Comparison of ENCODE assay signal across 1 cellular context in the genomic region with DNA sequence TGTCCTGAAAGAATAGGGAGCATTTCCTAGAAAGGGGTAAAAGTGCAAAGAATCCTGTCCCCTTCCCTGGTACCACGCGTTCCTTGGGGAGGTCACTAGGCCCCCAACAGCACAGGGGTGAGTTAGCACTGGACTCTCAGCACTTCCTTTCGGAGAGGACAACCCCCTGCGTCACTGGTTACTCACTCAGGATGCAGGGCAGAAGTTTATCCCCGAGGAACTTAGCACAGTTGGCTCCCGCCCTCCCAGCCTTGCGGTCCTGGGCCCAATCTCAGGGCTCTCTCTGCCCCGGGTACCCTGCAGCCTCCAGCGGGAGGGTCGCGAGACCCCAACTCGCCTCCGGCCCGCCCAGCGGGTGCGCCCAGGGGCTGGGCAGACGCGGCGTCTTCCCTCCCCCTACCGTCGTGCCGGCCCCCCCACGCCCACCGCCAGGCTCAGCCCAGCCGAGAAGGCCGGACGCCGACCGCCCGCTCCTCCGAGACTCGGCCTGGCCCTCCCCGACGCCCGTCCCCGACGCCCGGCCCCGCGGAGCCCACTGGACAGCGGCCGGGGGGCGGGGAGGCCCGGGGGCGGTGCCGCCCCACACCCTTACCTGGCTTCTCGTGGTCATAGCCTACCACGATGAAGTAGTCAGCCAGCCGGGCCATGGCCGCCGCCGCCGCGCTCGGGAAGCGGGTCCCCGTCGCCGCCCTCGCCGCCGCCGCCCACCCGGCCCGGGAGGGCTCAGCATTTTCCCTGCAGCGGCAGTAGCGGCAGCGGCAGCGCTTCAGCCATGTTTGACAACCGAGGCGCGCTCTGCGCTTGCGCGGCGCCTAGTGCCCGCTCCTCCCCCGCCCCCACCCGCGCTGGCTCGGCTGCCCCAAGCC.
TF ChIP-seq lines count a peak whose summit lies in the region.

A gene (minus strand): TSS at position 797 of the 866 bp plus-strand sequence. CDS start 150 bp downstream, at position 647.

TF ChIP-seq in GM12878, 131 proteins besides CTCF, POLR2A, EP300 and RAD21:
- TF ChIP-seq DPF2 (IDR thresholded peaks at IDR 0.05) (peak; percentile 68; the same call in 1 of the 2 replicates), ZNF217 (IDR thresholded peaks at IDR 0.05) (0 out of 2 replicates have a peak, but pooled peaks have one; percentile 37), YY1 (IDR thresholded peaks at IDR 0.05; ENCODE audit: low read depth, low read length) (peak; percentile 88), BHLHE40 (IDR thresholded peaks at IDR 0.05; ENCODE audit: borderline replicate concordance in 1 of 2, low read depth in 2 of 2, low read length in 1 of 2) (no peak), RFX5 (IDR thresholded peaks at IDR 0.05; ENCODE audit: low read depth, low read length) (0 out of 2 replicates have a peak, but pooled peaks have one; percentile 30), BACH1 (IDR thresholded peaks at IDR 0.05; ENCODE audit: borderline replicate concordance) (peak; percentile 68; the same call in 1 of the 2 replicates), GATAD2B (conservative IDR thresholded peaks at IDR 0.05; ENCODE audit: low read depth) (peak; percentile 77; the same call in 1 of the 2 replicates), CREB1 (IDR thresholded peaks at IDR 0.05; ENCODE audit: low read depth) (peak; percentile 32; the same call in 1 of the 2 replicates), IKZF1 (conservative IDR thresholded peaks at IDR 0.05) (peak; percentile 71), SMAD5 (IDR thresholded peaks at IDR 0.05; ENCODE audit: low read depth) (no peak), RB1 (IDR thresholded peaks at IDR 0.05; ENCODE audit: borderline replicate concordance) (no peak), LARP7 (IDR thresholded peaks at IDR 0.05) (peak; percentile 76; the same call in 1 of the 2 replicates), TCF12 (IDR thresholded peaks at IDR 0.05; ENCODE audit: low read depth, low read length) (peak; percentile 26; the same call in 1 of the 2 replicates), NRF1 (conservative IDR thresholded peaks at IDR 0.05; ENCODE audit: low read depth, low read length) (peak; percentile 75), SREBF1 (IDR thresholded peaks at IDR 0.05; ENCODE audit: low read length) (no peak), ZBED1 (IDR thresholded peaks at IDR 0.05; ENCODE audit: borderline replicate concordance) (no peak), NR2F1 (conservative IDR thresholded peaks at IDR 0.05) (0 out of 2 replicates have a peak, but pooled peaks have one; percentile 15), RCOR1 (conservative IDR thresholded peaks at IDR 0.05; ENCODE audit: low read depth, low read length) (no peak)
- TF ChIP-seq, protein P1, sequence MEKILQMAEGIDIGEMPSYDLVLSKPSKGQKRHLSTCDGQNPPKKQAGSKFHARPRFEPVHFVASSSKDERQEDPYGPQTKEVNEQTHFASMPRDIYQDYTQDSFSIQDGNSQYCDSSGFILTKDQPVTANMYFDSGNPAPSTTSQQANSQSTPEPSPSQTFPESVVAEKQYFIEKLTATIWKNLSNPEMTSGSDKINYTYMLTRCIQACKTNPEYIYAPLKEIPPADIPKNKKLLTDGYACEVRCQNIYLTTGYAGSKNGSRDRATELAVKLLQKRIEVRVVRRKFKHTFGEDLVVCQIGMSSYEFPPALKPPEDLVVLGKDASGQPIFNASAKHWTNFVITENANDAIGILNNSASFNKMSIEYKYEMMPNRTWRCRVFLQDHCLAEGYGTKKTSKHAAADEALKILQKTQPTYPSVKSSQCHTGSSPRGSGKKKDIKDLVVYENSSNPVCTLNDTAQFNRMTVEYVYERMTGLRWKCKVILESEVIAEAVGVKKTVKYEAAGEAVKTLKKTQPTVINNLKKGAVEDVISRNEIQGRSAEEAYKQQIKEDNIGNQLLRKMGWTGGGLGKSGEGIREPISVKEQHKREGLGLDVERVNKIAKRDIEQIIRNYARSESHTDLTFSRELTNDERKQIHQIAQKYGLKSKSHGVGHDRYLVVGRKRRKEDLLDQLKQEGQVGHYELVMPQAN (conservative IDR thresholded peaks at IDR 0.05), result 0 out of 2 replicates have a peak, but pooled peaks have one; percentile 45
- TF ChIP-seq, protein P2, sequence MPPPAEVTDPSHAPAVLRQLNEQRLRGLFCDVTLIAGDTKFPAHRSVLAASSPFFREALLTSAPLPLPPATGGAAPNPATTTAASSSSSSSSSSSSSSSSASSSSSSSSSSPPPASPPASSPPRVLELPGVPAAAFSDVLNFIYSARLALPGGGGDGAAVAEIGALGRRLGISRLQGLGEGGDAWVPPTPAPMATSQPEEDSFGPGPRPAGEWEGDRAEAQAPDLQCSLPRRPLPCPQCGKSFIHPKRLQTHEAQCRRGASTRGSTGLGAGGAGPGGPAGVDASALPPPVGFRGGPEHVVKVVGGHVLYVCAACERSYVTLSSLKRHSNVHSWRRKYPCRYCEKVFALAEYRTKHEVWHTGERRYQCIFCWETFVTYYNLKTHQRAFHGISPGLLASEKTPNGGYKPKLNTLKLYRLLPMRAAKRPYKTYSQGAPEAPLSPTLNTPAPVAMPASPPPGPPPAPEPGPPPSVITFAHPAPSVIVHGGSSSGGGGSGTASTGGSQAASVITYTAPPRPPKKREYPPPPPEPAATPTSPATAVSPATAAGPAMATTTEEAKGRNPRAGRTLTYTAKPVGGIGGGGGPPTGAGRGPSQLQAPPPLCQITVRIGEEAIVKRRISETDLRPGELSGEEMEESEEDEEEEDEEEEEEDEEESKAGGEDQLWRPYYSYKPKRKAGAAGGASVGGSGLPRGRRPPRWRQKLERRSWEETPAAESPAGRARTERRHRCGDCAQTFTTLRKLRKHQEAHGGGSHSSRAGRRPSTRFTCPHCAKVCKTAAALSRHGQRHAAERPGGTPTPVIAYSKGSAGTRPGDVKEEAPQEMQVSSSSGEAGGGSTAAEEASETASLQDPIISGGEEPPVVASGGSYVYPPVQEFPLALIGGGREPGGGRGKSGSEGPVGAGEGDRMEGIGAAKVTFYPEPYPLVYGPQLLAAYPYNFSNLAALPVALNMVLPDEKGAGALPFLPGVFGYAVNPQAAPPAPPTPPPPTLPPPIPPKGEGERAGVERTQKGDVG (CRISPR knock-in tag; IDR thresholded peaks at IDR 0.05), result no peak
- TF ChIP-seq, protein P3, sequence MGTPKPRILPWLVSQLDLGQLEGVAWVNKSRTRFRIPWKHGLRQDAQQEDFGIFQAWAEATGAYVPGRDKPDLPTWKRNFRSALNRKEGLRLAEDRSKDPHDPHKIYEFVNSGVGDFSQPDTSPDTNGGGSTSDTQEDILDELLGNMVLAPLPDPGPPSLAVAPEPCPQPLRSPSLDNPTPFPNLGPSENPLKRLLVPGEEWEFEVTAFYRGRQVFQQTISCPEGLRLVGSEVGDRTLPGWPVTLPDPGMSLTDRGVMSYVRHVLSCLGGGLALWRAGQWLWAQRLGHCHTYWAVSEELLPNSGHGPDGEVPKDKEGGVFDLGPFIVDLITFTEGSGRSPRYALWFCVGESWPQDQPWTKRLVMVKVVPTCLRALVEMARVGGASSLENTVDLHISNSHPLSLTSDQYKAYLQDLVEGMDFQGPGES (IDR thresholded peaks at IDR 0.05), result no peak
- TF ChIP-seq, protein P4, sequence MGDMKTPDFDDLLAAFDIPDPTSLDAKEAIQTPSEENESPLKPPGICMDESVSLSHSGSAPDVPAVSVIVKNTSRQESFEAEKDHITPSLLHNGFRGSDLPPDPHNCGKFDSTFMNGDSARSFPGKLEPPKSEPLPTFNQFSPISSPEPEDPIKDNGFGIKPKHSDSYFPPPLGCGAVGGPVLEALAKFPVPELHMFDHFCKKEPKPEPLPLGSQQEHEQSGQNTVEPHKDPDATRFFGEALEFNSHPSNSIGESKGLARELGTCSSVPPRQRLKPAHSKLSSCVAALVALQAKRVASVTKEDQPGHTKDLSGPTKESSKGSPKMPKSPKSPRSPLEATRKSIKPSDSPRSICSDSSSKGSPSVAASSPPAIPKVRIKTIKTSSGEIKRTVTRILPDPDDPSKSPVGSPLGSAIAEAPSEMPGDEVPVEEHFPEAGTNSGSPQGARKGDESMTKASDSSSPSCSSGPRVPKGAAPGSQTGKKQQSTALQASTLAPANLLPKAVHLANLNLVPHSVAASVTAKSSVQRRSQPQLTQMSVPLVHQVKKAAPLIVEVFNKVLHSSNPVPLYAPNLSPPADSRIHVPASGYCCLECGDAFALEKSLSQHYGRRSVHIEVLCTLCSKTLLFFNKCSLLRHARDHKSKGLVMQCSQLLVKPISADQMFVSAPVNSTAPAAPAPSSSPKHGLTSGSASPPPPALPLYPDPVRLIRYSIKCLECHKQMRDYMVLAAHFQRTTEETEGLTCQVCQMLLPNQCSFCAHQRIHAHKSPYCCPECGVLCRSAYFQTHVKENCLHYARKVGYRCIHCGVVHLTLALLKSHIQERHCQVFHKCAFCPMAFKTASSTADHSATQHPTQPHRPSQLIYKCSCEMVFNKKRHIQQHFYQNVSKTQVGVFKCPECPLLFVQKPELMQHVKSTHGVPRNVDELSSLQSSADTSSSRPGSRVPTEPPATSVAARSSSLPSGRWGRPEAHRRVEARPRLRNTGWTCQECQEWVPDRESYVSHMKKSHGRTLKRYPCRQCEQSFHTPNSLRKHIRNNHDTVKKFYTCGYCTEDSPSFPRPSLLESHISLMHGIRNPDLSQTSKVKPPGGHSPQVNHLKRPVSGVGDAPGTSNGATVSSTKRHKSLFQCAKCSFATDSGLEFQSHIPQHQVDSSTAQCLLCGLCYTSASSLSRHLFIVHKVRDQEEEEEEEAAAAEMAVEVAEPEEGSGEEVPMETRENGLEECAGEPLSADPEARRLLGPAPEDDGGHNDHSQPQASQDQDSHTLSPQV (IDR thresholded peaks at IDR 0.05), result no peak
- TF ChIP-seq, protein P5, sequence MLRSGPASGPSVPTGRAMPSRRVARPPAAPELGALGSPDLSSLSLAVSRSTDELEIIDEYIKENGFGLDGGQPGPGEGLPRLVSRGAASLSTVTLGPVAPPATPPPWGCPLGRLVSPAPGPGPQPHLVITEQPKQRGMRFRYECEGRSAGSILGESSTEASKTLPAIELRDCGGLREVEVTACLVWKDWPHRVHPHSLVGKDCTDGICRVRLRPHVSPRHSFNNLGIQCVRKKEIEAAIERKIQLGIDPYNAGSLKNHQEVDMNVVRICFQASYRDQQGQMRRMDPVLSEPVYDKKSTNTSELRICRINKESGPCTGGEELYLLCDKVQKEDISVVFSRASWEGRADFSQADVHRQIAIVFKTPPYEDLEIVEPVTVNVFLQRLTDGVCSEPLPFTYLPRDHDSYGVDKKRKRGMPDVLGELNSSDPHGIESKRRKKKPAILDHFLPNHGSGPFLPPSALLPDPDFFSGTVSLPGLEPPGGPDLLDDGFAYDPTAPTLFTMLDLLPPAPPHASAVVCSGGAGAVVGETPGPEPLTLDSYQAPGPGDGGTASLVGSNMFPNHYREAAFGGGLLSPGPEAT (IDR thresholded peaks at IDR 0.05; ENCODE audit: low read depth), result no peak
- TF ChIP-seq, protein P6, sequence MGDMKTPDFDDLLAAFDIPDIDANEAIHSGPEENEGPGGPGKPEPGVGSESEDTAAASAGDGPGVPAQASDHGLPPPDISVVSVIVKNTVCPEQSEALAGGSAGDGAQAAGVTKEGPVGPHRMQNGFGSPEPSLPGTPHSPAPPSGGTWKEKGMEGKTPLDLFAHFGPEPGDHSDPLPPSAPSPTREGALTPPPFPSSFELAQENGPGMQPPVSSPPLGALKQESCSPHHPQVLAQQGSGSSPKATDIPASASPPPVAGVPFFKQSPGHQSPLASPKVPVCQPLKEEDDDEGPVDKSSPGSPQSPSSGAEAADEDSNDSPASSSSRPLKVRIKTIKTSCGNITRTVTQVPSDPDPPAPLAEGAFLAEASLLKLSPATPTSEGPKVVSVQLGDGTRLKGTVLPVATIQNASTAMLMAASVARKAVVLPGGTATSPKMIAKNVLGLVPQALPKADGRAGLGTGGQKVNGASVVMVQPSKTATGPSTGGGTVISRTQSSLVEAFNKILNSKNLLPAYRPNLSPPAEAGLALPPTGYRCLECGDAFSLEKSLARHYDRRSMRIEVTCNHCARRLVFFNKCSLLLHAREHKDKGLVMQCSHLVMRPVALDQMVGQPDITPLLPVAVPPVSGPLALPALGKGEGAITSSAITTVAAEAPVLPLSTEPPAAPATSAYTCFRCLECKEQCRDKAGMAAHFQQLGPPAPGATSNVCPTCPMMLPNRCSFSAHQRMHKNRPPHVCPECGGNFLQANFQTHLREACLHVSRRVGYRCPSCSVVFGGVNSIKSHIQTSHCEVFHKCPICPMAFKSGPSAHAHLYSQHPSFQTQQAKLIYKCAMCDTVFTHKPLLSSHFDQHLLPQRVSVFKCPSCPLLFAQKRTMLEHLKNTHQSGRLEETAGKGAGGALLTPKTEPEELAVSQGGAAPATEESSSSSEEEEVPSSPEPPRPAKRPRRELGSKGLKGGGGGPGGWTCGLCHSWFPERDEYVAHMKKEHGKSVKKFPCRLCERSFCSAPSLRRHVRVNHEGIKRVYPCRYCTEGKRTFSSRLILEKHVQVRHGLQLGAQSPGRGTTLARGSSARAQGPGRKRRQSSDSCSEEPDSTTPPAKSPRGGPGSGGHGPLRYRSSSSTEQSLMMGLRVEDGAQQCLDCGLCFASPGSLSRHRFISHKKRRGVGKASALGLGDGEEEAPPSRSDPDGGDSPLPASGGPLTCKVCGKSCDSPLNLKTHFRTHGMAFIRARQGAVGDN (IDR thresholded peaks at IDR 0.05), result 0 out of 2 replicates have a peak, but pooled peaks have one; percentile 38
- TF ChIP-seq, protein P7, sequence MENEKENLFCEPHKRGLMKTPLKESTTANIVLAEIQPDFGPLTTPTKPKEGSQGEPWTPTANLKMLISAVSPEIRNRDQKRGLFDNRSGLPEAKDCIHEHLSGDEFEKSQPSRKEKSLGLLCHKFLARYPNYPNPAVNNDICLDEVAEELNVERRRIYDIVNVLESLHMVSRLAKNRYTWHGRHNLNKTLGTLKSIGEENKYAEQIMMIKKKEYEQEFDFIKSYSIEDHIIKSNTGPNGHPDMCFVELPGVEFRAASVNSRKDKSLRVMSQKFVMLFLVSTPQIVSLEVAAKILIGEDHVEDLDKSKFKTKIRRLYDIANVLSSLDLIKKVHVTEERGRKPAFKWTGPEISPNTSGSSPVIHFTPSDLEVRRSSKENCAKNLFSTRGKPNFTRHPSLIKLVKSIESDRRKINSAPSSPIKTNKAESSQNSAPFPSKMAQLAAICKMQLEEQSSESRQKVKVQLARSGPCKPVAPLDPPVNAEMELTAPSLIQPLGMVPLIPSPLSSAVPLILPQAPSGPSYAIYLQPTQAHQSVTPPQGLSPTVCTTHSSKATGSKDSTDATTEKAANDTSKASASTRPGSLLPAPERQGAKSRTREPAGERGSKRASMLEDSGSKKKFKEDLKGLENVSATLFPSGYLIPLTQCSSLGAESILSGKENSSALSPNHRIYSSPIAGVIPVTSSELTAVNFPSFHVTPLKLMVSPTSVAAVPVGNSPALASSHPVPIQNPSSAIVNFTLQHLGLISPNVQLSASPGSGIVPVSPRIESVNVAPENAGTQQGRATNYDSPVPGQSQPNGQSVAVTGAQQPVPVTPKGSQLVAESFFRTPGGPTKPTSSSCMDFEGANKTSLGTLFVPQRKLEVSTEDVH (IDR thresholded peaks at IDR 0.05; ENCODE audit: low read depth, partially characterized antibody), result no peak
TF ChIP-seq in GM12878: peak in this region for 14.
